14 cellular contexts compared by ENCODE assay signal in genomic region chr2:238024986-238025385, GRCh38. TPM values are rescaled to one million over a fixed set of nuclear protein-coding genes. Genes with fewer than 3 reads are reported as not detected.
DNase-seq lines count a peak whose midpoint lies in the region; ATAC-seq, FAIRE-seq and TF ChIP-seq lines count a peak whose summit lies in the region.
"Had no signal": no experiment of that assay in that cellular context is flagged by ENCODE, and none has a peak within 500 bp of the region (broad histone marks: within the 10 kb centered on the region; RNA-seq: fewer than 3 reads in every experiment).

No MANE protein-coding gene starts in this region.

- dilution Hi-C loops in keratinocyte (cut with MboI; ENCODE audit: extremely low pct_ligation_motif_present, low sequenced_read_pairs), result no loop called here

- in situ Hi-C loops in ACHN (cut with HindIII; ENCODE audit: low pct_ligation_motif_present, low pct_unique_long_range_greater_than_20kb, low sequenced_read_pairs), result no loop called here

- H3K4me3 ChIP-seq in keratinocyte (ENCODE audit: control insufficient read depth in 2 of 3, extremely low read depth in 1 of 3, insufficient read depth in 2 of 3, low read depth in 1 of 3, low read length in 3 of 3), result no peak overlapping the region
- H3K4me3 ChIP-seq: ascending aorta, lung, right lobe of liver, thoracic aorta had no signal

- peak; percentile 100 for FAIRE-seq in keratinocyte (lab: Jason Lieb, UNC)

- H3K4me1 Mint-ChIP-seq in activated T-helper 1 cell treated with anti-CD3 and anti-CD28 coated beads, Interleukin-12 subunit alpha, Interleukin-12 subunit beta, Interleukin-2, Interleukin-4 antibody, amounts not matched to agents 30 ng/mL and 10 ng/mL and 1 ng/mL, durations not matched to agents 14 hours and 24 hours and 36 hours (ENCODE audit: low read depth), result peaks cover 34% of the 10 kb centered on the region
- H3K4me1 Mint-ChIP-seq in stimulated activated effector memory CD8-positive, alpha-beta T cell treated with anti-CD3 and anti-CD28 coated beads, Interleukin-12 subunit alpha, Interleukin-12 subunit beta, amount 100 ng/mL, for 72 hours, result peaks cover 20% of the 10 kb centered on the region
- H3K4me1 Mint-ChIP-seq in CD4-positive, alpha-beta T cell (ENCODE audit: low read depth), result no peaks in the 10 kb centered on the region
- H3K4me1 Mint-ChIP-seq: IgD-negative memory B cell had no signal

- no peaks in the 10 kb centered on the region for H3K79me2 ChIP-seq in keratinocyte (ENCODE audit: control insufficient read depth, insufficient read depth, low read length)

- H3K27me3 ChIP-seq in keratinocyte (ENCODE audit: control insufficient read depth, extremely low read depth, insufficient read depth, low read length), result no peaks in the 10 kb centered on the region
- H3K27me3 ChIP-seq in CD4-positive, alpha-beta T cell (ENCODE audit: control insufficient read depth, insufficient read depth, low read length), result no peaks in the 10 kb centered on the region
- H3K27me3 ChIP-seq: ascending aorta, right lobe of liver had no signal

- peak overlapping the region; percentile 8 for H3K4me3 Mint-ChIP-seq in activated T-helper 1 cell treated with anti-CD3 and anti-CD28 coated beads, Interleukin-12 subunit alpha, Interleukin-12 subunit beta, Interleukin-2, Interleukin-4 antibody, amounts not matched to agents 30 ng/mL and 10 ng/mL and 1 ng/mL, durations not matched to agents 14 hours and 24 hours and 36 hours
- peak overlapping the region; percentile 41 for H3K4me3 Mint-ChIP-seq in stimulated activated effector memory CD8-positive, alpha-beta T cell treated with anti-CD3 and anti-CD28 coated beads, Interleukin-12 subunit alpha, Interleukin-12 subunit beta, amount 100 ng/mL, for 72 hours
- no peak overlapping the region for H3K4me3 Mint-ChIP-seq in CD4-positive, alpha-beta T cell
- H3K4me3 Mint-ChIP-seq: IgD-negative memory B cell had no signal

- CTCF ChIA-PET in CD4-positive, alpha-beta T cell (lab: Charles Lee), result no interaction called here

- H2AFZ ChIP-seq in keratinocyte (ENCODE audit: control insufficient read depth, low read length), result no peak overlapping the region

- H3K36me3 Mint-ChIP-seq in activated T-helper 1 cell treated with anti-CD3 and anti-CD28 coated beads, Interleukin-12 subunit alpha, Interleukin-12 subunit beta, Interleukin-2, Interleukin-4 antibody, amounts not matched to agents 30 ng/mL and 10 ng/mL and 1 ng/mL, durations not matched to agents 14 hours and 24 hours and 36 hours (ENCODE audit: low read depth), result peaks cover 46% of the 10 kb centered on the region
- peaks cover 81% of the 10 kb centered on the region for H3K36me3 Mint-ChIP-seq in stimulated activated effector memory CD8-positive, alpha-beta T cell treated with anti-CD3 and anti-CD28 coated beads, Interleukin-12 subunit alpha, Interleukin-12 subunit beta, amount 100 ng/mL, for 72 hours
- H3K36me3 Mint-ChIP-seq in CD4-positive, alpha-beta T cell (ENCODE audit: low read depth), result peaks cover 60% of the 10 kb centered on the region

- H3K27me3 Mint-ChIP-seq in activated T-helper 1 cell treated with anti-CD3 and anti-CD28 coated beads, Interleukin-12 subunit alpha, Interleukin-12 subunit beta, Interleukin-2, Interleukin-4 antibody, amounts not matched to agents 30 ng/mL and 10 ng/mL and 1 ng/mL, durations not matched to agents 14 hours and 24 hours and 36 hours (ENCODE audit: insufficient read depth), result no peaks in the 10 kb centered on the region
- H3K27me3 Mint-ChIP-seq in CD4-positive, alpha-beta T cell, result no peaks in the 10 kb centered on the region
- H3K27me3 Mint-ChIP-seq: IgD-negative memory B cell had no signal

- peak in 2 of 3 experiments; percentile 17 to 20 for TF ChIP-seq CTCF in keratinocyte (optimal IDR thresholded peaks at IDR 0.05 in 1 of 3, IDR thresholded peaks at IDR 0.05 in 1 of 3, conservative IDR thresholded peaks at IDR 0.05 in 1 of 3; ENCODE audit: extremely low read depth in 1 of 3, insufficient read depth in 2 of 3, low read length in 3 of 3)
- TF ChIP-seq CTCF in CD4-positive, alpha-beta T cell (IDR thresholded peaks at IDR 0.05), result no peak

- H4K20me1 ChIP-seq in keratinocyte (ENCODE audit: control insufficient read depth, extremely low read depth, insufficient read depth, low read length), result no peaks in the 10 kb centered on the region

- peak; percentile 97 to 99 for ATAC-seq in activated CD4-positive, CD25-positive, alpha-beta regulatory T cell treated with anti-CD3 and anti-CD28 coated beads, Interleukin-2, amount 50 U/mL, for 24 hours
- peak; percentile 100 for ATAC-seq in stimulated activated effector memory CD8-positive, alpha-beta T cell treated with anti-CD3 and anti-CD28 coated beads, Interleukin-12 subunit alpha, Interleukin-12 subunit beta, amount 100 ng/mL, for 72 hours
- no peak for ATAC-seq in CD4-positive, alpha-beta T cell (ENCODE audit: poor library complexity)
- ATAC-seq: right lobe of liver had no signal

- H3K27ac ChIP-seq in keratinocyte (ENCODE audit: control insufficient read depth, insufficient read depth, low read length), result peak overlapping the region; percentile 39
- H3K27ac ChIP-seq in CD4-positive, alpha-beta T cell (ENCODE audit: low read depth, low read length), result no peak overlapping the region
- H3K27ac ChIP-seq: ascending aorta, right lobe of liver, thoracic aorta had no signal

- H3K4me1 ChIP-seq in keratinocyte (ENCODE audit: control insufficient read depth, extremely low read depth, insufficient read depth, low read length), result peaks cover 25% of the 10 kb centered on the region
- H3K4me1 ChIP-seq: ascending aorta, right lobe of liver had no signal

- POLR2A ChIA-PET in CD4-positive, alpha-beta T cell (lab: Charles Lee), result no interaction called here

- peaks cover 13% of the 10 kb centered on the region in 2 experiments for H3K36me3 ChIP-seq in keratinocyte (ENCODE audit: control insufficient read depth in 2 of 2, extremely low read depth in 1 of 2, insufficient read depth in 2 of 2, low read length in 2 of 2)

- H3K9ac ChIP-seq in keratinocyte (ENCODE audit: control insufficient read depth, extremely low read depth, insufficient read depth, low read length), result no peak overlapping the region

- peaks cover 3% of the 10 kb centered on the region for H3K9me1 ChIP-seq in keratinocyte (ENCODE audit: control insufficient read depth, extremely low read depth, insufficient read depth, low read length)

- no peak for DNase-seq in activated CD4-positive, CD25-positive, alpha-beta regulatory T cell treated with anti-CD3 and anti-CD28 coated beads, Interleukin-2, amount 50 U/mL, for 72 hours
- DNase-seq in activated T-helper 1 cell treated with anti-CD3 and anti-CD28 coated beads, Interleukin-12 subunit alpha, Interleukin-12 subunit beta, Interleukin-2, Interleukin-4 antibody, amounts not matched to agents 30 ng/mL and 10 ng/mL and 1 ng/mL, durations not matched to agents 14 hours and 24 hours and 36 hours (ENCODE audit: low spot score), result peak; percentile 19
- peak; percentile 64 for DNase-seq in keratinocyte (ENCODE audit: low read depth, low spot score)
- DNase-seq in stimulated activated effector memory CD8-positive, alpha-beta T cell treated with anti-CD3 and anti-CD28 coated beads, Interleukin-12 subunit alpha, Interleukin-12 subunit beta, amount 100 ng/mL, for 72 hours (ENCODE audit: low spot score in 2 of 2), result peak; percentile 26 to 53
- no peak for DNase-seq in ACHN
- DNase-seq in NCI-H1694 (lab: John Stamatoyannopoulos, UW), result no peak
- no peak for DNase-seq in CD4-positive, alpha-beta T cell
- DNase-seq: NCI-H526 treated with DMSO at 0.1 percent for 48 hours, right lobe of liver had no signal

- intact Hi-C loops in activated T-helper 1 cell treated with anti-CD3 and anti-CD28 coated beads, Interleukin-12 subunit alpha, Interleukin-12 subunit beta, Interleukin-2, Interleukin-4 antibody, amounts not matched to agents 30 ng/mL and 10 ng/mL and 1 ng/mL, durations not matched to agents 14 hours and 24 hours and 36 hours (cut with micrococcal nuclease), result loop anchor here (1.0 to 2.0 kb wide), 5 partner anchors 14 to 56 kb away; partner anchors contain the start of gene SCLY
- intact Hi-C loops in CD4-positive, alpha-beta T cell (cut with DNase I, micrococcal nuclease), result no loop called here

- peak overlapping the region; percentile 82 for H3K27ac Mint-ChIP-seq in activated T-helper 1 cell treated with anti-CD3 and anti-CD28 coated beads, Interleukin-12 subunit alpha, Interleukin-12 subunit beta, Interleukin-2, Interleukin-4 antibody, amounts not matched to agents 30 ng/mL and 10 ng/mL and 1 ng/mL, durations not matched to agents 14 hours and 24 hours and 36 hours
- peak overlapping the region; percentile 74 for H3K27ac Mint-ChIP-seq in stimulated activated effector memory CD8-positive, alpha-beta T cell treated with anti-CD3 and anti-CD28 coated beads, Interleukin-12 subunit alpha, Interleukin-12 subunit beta, amount 100 ng/mL, for 72 hours
- no peak overlapping the region for H3K27ac Mint-ChIP-seq in CD4-positive, alpha-beta T cell
- H3K27ac Mint-ChIP-seq: IgD-negative memory B cell had no signal

- no peaks in the 10 kb centered on the region for H3K9me3 Mint-ChIP-seq in activated T-helper 1 cell treated with anti-CD3 and anti-CD28 coated beads, Interleukin-12 subunit alpha, Interleukin-12 subunit beta, Interleukin-2, Interleukin-4 antibody, amounts not matched to agents 30 ng/mL and 10 ng/mL and 1 ng/mL, durations not matched to agents 14 hours and 24 hours and 36 hours
- H3K9me3 Mint-ChIP-seq in stimulated activated effector memory CD8-positive, alpha-beta T cell treated with anti-CD3 and anti-CD28 coated beads, Interleukin-12 subunit alpha, Interleukin-12 subunit beta, amount 100 ng/mL, for 72 hours, result no peaks in the 10 kb centered on the region
- H3K9me3 Mint-ChIP-seq in CD4-positive, alpha-beta T cell, result no peaks in the 10 kb centered on the region
- H3K9me3 Mint-ChIP-seq: IgD-negative memory B cell had no signal

- H3K9me3 ChIP-seq in keratinocyte (ENCODE audit: control insufficient read depth, low read depth, low read length), result no peaks in the 10 kb centered on the region
- no peaks in the 10 kb centered on the region for H3K9me3 ChIP-seq in CD4-positive, alpha-beta T cell (ENCODE audit: control insufficient read depth, low read length)
- H3K9me3 ChIP-seq: ascending aorta, right lobe of liver, thoracic aorta had no signal

- H3K4me2 ChIP-seq in keratinocyte (ENCODE audit: control insufficient read depth, extremely low read depth, insufficient read depth, low read depth, low read length), result no peak overlapping the region

RNA-seq across cellular contexts. Expression of gene SCLY, which starts 35.8 kb away (rescaled TPM):
- 109 and 119 TPM in 2 replicates for total RNA-seq in activated T-helper 1 cell treated with anti-CD3 and anti-CD28 coated beads, Interleukin-12 subunit alpha, Interleukin-12 subunit beta, Interleukin-2, Interleukin-4 antibody, amounts not matched to agents 30 ng/mL and 10 ng/mL and 1 ng/mL, durations not matched to agents 14 hours and 24 hours and 36 hours
- polyA plus RNA-seq in keratinocyte, result 11.4 to 11.9 TPM (median 11.8 TPM) in 3 replicates
- 3.2 TPM for polyA plus RNA-seq in keratinocyte (2011; ENCODE audit: low read depth)
- polyA plus RNA-seq in keratinocyte (2011; cell fraction: cytosol; rRNA removed), result 10.3 and 12.1 TPM in 2 replicates
- 14.2 and 15.5 TPM in 2 replicates for polyA plus RNA-seq in keratinocyte (2011; cell fraction: nucleus; rRNA removed)
- 5.4 and 13.8 TPM in 2 replicates for polyA plus RNA-seq in keratinocyte (2012; ENCODE audit: low replicate concordance)
- polyA minus RNA-seq in keratinocyte, result 11.0 to 21.0 TPM (median 15.0 TPM) in 3 replicates
- polyA minus RNA-seq in keratinocyte (2011; cell fraction: cytosol; rRNA and poly(A)+ RNA removed), result 18.4 TPM
- 8.4 and 13.3 TPM in 2 replicates for polyA minus RNA-seq in keratinocyte (2011; cell fraction: nucleus; rRNA and poly(A)+ RNA removed)
- 1 to 10 TPM; 8.9 to 9.6 TPM for total RNA-seq in CD4-positive, alpha-beta T cell

RNA-seq across cellular contexts. Expression of gene UBE2F, which starts 58.2 kb away (rescaled TPM):
- total RNA-seq in activated T-helper 1 cell treated with anti-CD3 and anti-CD28 coated beads, Interleukin-12 subunit alpha, Interleukin-12 subunit beta, Interleukin-2, Interleukin-4 antibody, amounts not matched to agents 30 ng/mL and 10 ng/mL and 1 ng/mL, durations not matched to agents 14 hours and 24 hours and 36 hours, result 121 TPM in 2 replicates
- 63.6 to 98.6 TPM (median 95.6 TPM) in 3 replicates for polyA plus RNA-seq in keratinocyte
- polyA plus RNA-seq in keratinocyte (2011; ENCODE audit: low read depth), result 18.8 TPM
- polyA plus RNA-seq in keratinocyte (2011; cell fraction: cytosol; rRNA removed), result 94.7 and 142 TPM in 2 replicates
- polyA plus RNA-seq in keratinocyte (2011; cell fraction: nucleus; rRNA removed), result 35.2 and 44.2 TPM in 2 replicates
- 62.5 and 68.7 TPM in 2 replicates for polyA plus RNA-seq in keratinocyte (2012; ENCODE audit: low replicate concordance)
- 26.1 to 39.6 TPM (median 34.8 TPM) in 3 replicates for polyA minus RNA-seq in keratinocyte
- polyA minus RNA-seq in keratinocyte (2011; cell fraction: cytosol; rRNA and poly(A)+ RNA removed), result 48.3 TPM
- 20.0 and 28.0 TPM in 2 replicates for polyA minus RNA-seq in keratinocyte (2011; cell fraction: nucleus; rRNA and poly(A)+ RNA removed)
- total RNA-seq in CD4-positive, alpha-beta T cell, result 10 to 100 TPM; 23.2 to 27.4 TPM

Comparison
In these comparisons a context has a peak if more than half of its experiments do, and no peak if none do; other contexts are left out.
1. DNase-seq: peak in activated T-helper 1 cell treated with anti-CD3 and anti-CD28 coated beads, Interleukin-12 subunit alpha, Interleukin-12 subunit beta, Interleukin-2, Interleukin-4 antibody, amounts not matched to agents 30 ng/mL and 10 ng/mL and 1 ng/mL, durations not matched to agents 14 hours and 24 hours and 36 hours (single experiment), keratinocyte (single experiment) and stimulated activated effector memory CD8-positive, alpha-beta T cell treated with anti-CD3 and anti-CD28 coated beads, Interleukin-12 subunit alpha, Interleukin-12 subunit beta, amount 100 ng/mL, for 72 hours (2 of 2); none in activated CD4-positive, CD25-positive, alpha-beta regulatory T cell treated with anti-CD3 and anti-CD28 coated beads, Interleukin-2, amount 50 U/mL, for 72 hours (single experiment), ACHN (single experiment), NCI-H1694 (single experiment) and CD4-positive, alpha-beta T cell (0 of 10).
2. RNA of gene SCLY, which starts 35.8 kb away (total RNA-seq): 109 to 119 TPM in activated T-helper 1 cell treated with anti-CD3 and anti-CD28 coated beads, Interleukin-12 subunit alpha, Interleukin-12 subunit beta, Interleukin-2, Interleukin-4 antibody, amounts not matched to agents 30 ng/mL and 10 ng/mL and 1 ng/mL, durations not matched to agents 14 hours and 24 hours and 36 hours; 8.9 to 9.6 TPM in CD4-positive, alpha-beta T cell; every median in the first group is over 10 times any median in the second.